In genomic region chr17:70629902-70630301, GRCh38 we compare ENCODE assay signal across 11 cellular contexts.
A peak's percentile ranks its signal among the peaks of the same experiment; 100 is the strongest.
DNase-seq lines count a peak whose midpoint lies in the region; ATAC-seq and TF ChIP-seq lines count a peak whose summit lies in the region.
"Had no signal": no experiment of that assay in that cellular context is flagged by ENCODE, and none has a peak within 500 bp of the region (broad histone marks: within the 10 kb centered on the region; RNA-seq: fewer than 3 reads in every experiment).

No MANE protein-coding gene starts in this region.

- H3K27me3 ChIP-seq in cardiac muscle cell (no peaks in the 10 kb centered on the region), transverse colon (no peaks in the 10 kb centered on the region), mesenchymal stem cell (ENCODE audit: control insufficient read depth in 1 of 2, insufficient read depth in 1 of 2, low read length in 2 of 2) (no peaks in the 10 kb centered on the region)

- WGBS in transverse colon (ENCODE audit: low coverage in 1 of 2), 2 donors, result 28 to 39% methylated on average over 4 of the region's 4 CpGs
- no CpG with 5 or more reads among the region's 4 CpGs for WGBS in mesenchymal stem cell

- no peak for TF ChIP-seq EP300 in transverse colon (IDR thresholded peaks at IDR 0.05; ENCODE audit: low read depth)

- ATAC-seq in Right ventricle myocardium superior (ENCODE audit: poor library complexity), result no peak
- no peak for ATAC-seq in GM19035 (IDR thresholded peaks at IDR 0.05; ENCODE audit: unreplicated experiment)
- ATAC-seq: activated naive CD4-positive, alpha-beta T cell treated with anti-CD3 and anti-CD28 coated beads, Interleukin-2, amount 50 U/mL, for 72 hours; mucosa of descending colon had no signal

- H3K4me3 ChIP-seq in cardiac muscle cell (no peak overlapping the region), epithelial cell of esophagus (ENCODE audit: low read length) (no peak overlapping the region), transverse colon (no peak overlapping the region), mesenchymal stem cell (ENCODE audit: insufficient read depth in 1 of 2, low read depth in 1 of 2, low read length in 2 of 2) (no peak overlapping the region)
- H3K4me3 ChIP-seq: mucosa of descending colon had no signal

- H2AK5ac ChIP-seq in mesenchymal stem cell (ENCODE audit: low read length, severe bottlenecking), result no peak overlapping the region

- H2BK12ac ChIP-seq in mesenchymal stem cell (ENCODE audit: low read length in 2 of 2), result no peak overlapping the region

- H3K9ac ChIP-seq in mesenchymal stem cell (ENCODE audit: low read length), result no peak overlapping the region

- no peak overlapping the region for H3K4ac ChIP-seq in mesenchymal stem cell (ENCODE audit: low read depth in 1 of 2, low read length in 2 of 2)

- DNase-seq in cardiac muscle cell (ENCODE audit: low read depth in 1 of 2, low spot score in 1 of 2), result peak in 1 of 2 donors; percentile 14
- DNase-seq in Right ventricle myocardium superior, result no peak
- peak; percentile 42 for DNase-seq in OCI-M1 (lab: John Stamatoyannopoulos, UW)
- DNase-seq in epithelial cell of esophagus (ENCODE audit: low read depth), result peak; percentile 15
- DNase-seq in transverse colon, result no peak
- DNase-seq in mesenchymal stem cell, result no peak
- no peak for DNase-seq in activated CD8-positive, alpha-beta memory T cell treated with anti-CD3 and anti-CD28 coated beads for 24 hours
- DNase-seq: activated CD4-positive, CD25-positive, alpha-beta regulatory T cell had no signal

- no peak overlapping the region for H3K4me2 ChIP-seq in mesenchymal stem cell (ENCODE audit: low read length, poor library complexity, severe bottlenecking)

- intact Hi-C loops in Right ventricle myocardium superior (cut with DNase I) (loop anchor here (10.0 kb wide), 3 partner anchors 465 to 1105 kb away; partner anchors contain the start of gene KCNJ2), transverse colon (cut with DNase I; ENCODE audit: low total_unique reads) (loop anchor here (10.0 kb wide), 1 partner anchor 1485 kb away; no protein-coding TSS in a partner anchor)

- no peak for TF ChIP-seq POLR2A in transverse colon (IDR thresholded peaks at IDR 0.05)

- in situ Hi-C loops in transverse colon (cut with MboI; ENCODE audit: low pct_ligation_motif_present in 1 of 4, low pct_unique_long_range_greater_than_20kb in 1 of 4, low sequenced_read_pairs in 3 of 4), result loop anchor here (25.0 kb wide), 3 partner anchors 457 to 1907 kb away; no protein-coding TSS in a partner anchor

- H4K8ac ChIP-seq in mesenchymal stem cell (ENCODE audit: low read length), result no peak overlapping the region

- no peak overlapping the region for H2AFZ ChIP-seq in mesenchymal stem cell (ENCODE audit: low read depth, low read length)

- H3K36me3 ChIP-seq in cardiac muscle cell (no peaks in the 10 kb centered on the region), transverse colon (no peaks in the 10 kb centered on the region), mesenchymal stem cell (ENCODE audit: control insufficient read depth in 1 of 2, insufficient read depth in 2 of 2, low read depth in 1 of 2, low read length in 2 of 2) (no peaks in the 10 kb centered on the region)

- no peak overlapping the region for H3K18ac ChIP-seq in mesenchymal stem cell (ENCODE audit: low read depth in 1 of 2, low read length in 2 of 2)

- no peak overlapping the region for H2BK5ac ChIP-seq in mesenchymal stem cell (ENCODE audit: low read depth, low read length, poor library complexity, severe bottlenecking)

- H3K9me3 ChIP-seq in cardiac muscle cell (ENCODE audit: low read depth) (no peaks in the 10 kb centered on the region), transverse colon (no peaks in the 10 kb centered on the region), mesenchymal stem cell (ENCODE audit: control insufficient read depth, low read length) (no peaks in the 10 kb centered on the region)
- H3K9me3 ChIP-seq: mucosa of descending colon had no signal

- H3K27ac ChIP-seq in cardiac muscle cell (no peak overlapping the region), transverse colon (no peak overlapping the region), mesenchymal stem cell (ENCODE audit: low read length, poor library complexity, severe bottlenecking) (no peak overlapping the region)

- H2BK120ac ChIP-seq in mesenchymal stem cell (ENCODE audit: low read depth, low read length), result no peak overlapping the region

- H3K23ac ChIP-seq in mesenchymal stem cell (ENCODE audit: low read length in 2 of 2), result no peak overlapping the region

- no peak overlapping the region for H4K91ac ChIP-seq in mesenchymal stem cell (ENCODE audit: low read length)

- no peak overlapping the region for H3K14ac ChIP-seq in mesenchymal stem cell (ENCODE audit: low read length in 2 of 2)

- no peaks in the 10 kb centered on the region for H3K79me1 ChIP-seq in mesenchymal stem cell (replicated peaks; ENCODE audit: low read length, poor library complexity, severe bottlenecking)

- H2BK15ac ChIP-seq in mesenchymal stem cell (ENCODE audit: low read depth, poor library complexity, severe bottlenecking), result no peak overlapping the region

- TF ChIP-seq CTCF in cardiac muscle cell (IDR thresholded peaks at IDR 0.05; ENCODE audit: low read depth, low read length) (peak; percentile 21), epithelial cell of esophagus (IDR thresholded peaks at IDR 0.05; ENCODE audit: insufficient read depth, low read depth, low read length, missing control alignments) (peak; percentile 27), transverse colon (IDR thresholded peaks at IDR 0.05) (peak; percentile 25 to 47 (median 33))

- no peaks in the 10 kb centered on the region for H3K4me1 ChIP-seq in cardiac muscle cell (ENCODE audit: low read depth)
- no peaks in the 10 kb centered on the region for H3K4me1 ChIP-seq in transverse colon
- no peaks in the 10 kb centered on the region for H3K4me1 ChIP-seq in mesenchymal stem cell (ENCODE audit: control insufficient read depth, insufficient read depth, low read depth, low read length)

Comparison
In these comparisons a context has a peak if more than half of its experiments do, and no peak if none do; other contexts are left out.
1. DNase-seq: peak in OCI-M1 (single experiment) and epithelial cell of esophagus (single experiment); none in Right ventricle myocardium superior (single experiment), transverse colon (single experiment), mesenchymal stem cell (single experiment) and activated CD8-positive, alpha-beta memory T cell treated with anti-CD3 and anti-CD28 coated beads for 24 hours (single experiment).
2. Peak in every context shown above with its lines, with median percentiles within 50 percentile points of each other: CTCF ChIP-seq.